ENCODE assay signal across 9 cellular contexts in the genomic region with DNA sequence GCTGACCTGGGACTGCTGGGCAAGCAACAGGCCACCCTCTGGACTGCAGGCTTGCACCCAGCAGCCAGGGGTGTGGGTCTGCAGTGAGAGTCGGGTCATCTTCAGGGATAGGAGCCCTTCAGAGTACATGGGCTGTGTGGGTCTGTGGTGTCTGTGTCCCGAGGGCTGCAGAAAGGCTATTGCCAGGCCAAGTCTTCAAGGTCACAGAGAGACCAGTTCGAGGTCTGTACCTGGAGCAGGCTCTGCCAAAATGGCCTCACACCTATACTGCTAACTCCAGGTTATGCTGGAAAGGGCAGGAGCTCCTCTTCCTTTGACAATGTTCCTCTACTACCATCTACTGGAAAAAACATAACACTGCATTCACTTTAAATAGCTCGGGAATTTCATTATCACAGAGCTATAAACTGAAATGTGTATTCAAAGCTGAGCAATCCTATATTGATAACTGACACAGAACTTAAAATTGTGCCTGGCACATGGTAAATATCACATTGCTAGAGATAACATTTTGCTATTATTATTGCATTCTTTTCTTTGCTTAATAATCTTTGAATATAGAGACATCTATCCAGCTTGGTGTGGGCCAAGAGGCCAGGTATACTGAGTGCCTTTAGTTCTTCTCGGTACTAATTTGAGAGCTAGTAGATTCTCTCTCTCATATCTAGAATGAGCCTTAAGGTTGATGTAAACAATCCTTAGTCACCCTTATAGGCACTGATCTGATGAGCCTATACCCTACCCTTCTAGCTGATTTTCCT. TPM values are rescaled to one million over a fixed set of nuclear protein-coding genes. Genes with fewer than 3 reads are reported as not detected.
DNase-seq lines count a peak whose midpoint lies in the region; ATAC-seq, FAIRE-seq and TF ChIP-seq lines count a peak whose summit lies in the region.
"Had no signal": no experiment of that assay in that cellular context is flagged by ENCODE, and none has a peak within 500 bp of the region (broad histone marks: within the 10 kb centered on the region; RNA-seq: fewer than 3 reads in every experiment).

No MANE protein-coding gene starts in this region.

- no peaks in the 10 kb centered on the region for H3K9me3 ChIP-seq in thyroid gland

- CTCF ChIA-PET in activated naive CD4-positive, alpha-beta T cell treated with anti-CD3 and anti-CD28 coated beads for 36 hours (lab: Charles Lee) = interaction anchor here (0.6 to 1.7 kb wide), 35 partner anchors 10 to 550 kb away, joined by 3 to 40 read pairs (median 3); no protein-coding TSS in a partner anchor
- CTCF ChIA-PET in activated naive CD4-positive, alpha-beta T cell treated with anti-CD3 and anti-CD28 coated beads, Interleukin-2, amount 10 ng/mL, durations not matched to agents 7 days and 5 days (lab: Charles Lee) = interaction anchor here (0.6 to 4.2 kb wide), 23 partner anchors 9 to 465 kb away, joined by 3 to 50 read pairs (median 4); no protein-coding TSS in a partner anchor

- peak; percentile 6 for DNase-seq in activated naive CD4-positive, alpha-beta T cell treated with anti-CD3 and anti-CD28 coated beads for 36 hours
- DNase-seq in activated naive CD4-positive, alpha-beta T cell treated with anti-CD3 and anti-CD28 coated beads, Interleukin-2, amount 10 ng/mL, durations not matched to agents 7 days and 5 days = no peak
- DNase-seq in NCI-H2227 (lab: John Stamatoyannopoulos, UW; ENCODE audit: unreplicated experiment) (peak; percentile 60), astrocyte of the hippocampus (ENCODE audit: low read depth, low spot score) (peak; percentile 63), thyroid gland (no peak)
- no peak for DNase-seq in activated CD4-positive, alpha-beta T cell treated with anti-CD3 and anti-CD28 coated beads for 48 hours

- FAIRE-seq in islet of Langerhans (lab: Jason Lieb, UNC) = peak; percentile 96

- TF ChIP-seq POLR2A in thyroid gland (IDR thresholded peaks at IDR 0.05) = no peak

- H3K27me3 Mint-ChIP-seq in activated naive CD4-positive, alpha-beta T cell treated with anti-CD3 and anti-CD28 coated beads for 36 hours (ENCODE audit: low read depth) = peaks cover 14% of the 10 kb centered on the region
- peaks cover 5% of the 10 kb centered on the region for H3K27me3 Mint-ChIP-seq in activated naive CD4-positive, alpha-beta T cell treated with anti-CD3 and anti-CD28 coated beads, Interleukin-2, amount 10 ng/mL, durations not matched to agents 7 days and 5 days

- H3K4me3 Mint-ChIP-seq in activated naive CD4-positive, alpha-beta T cell treated with anti-CD3 and anti-CD28 coated beads for 36 hours = no peak overlapping the region
- H3K4me3 Mint-ChIP-seq in activated naive CD4-positive, alpha-beta T cell treated with anti-CD3 and anti-CD28 coated beads, Interleukin-2, amount 10 ng/mL, durations not matched to agents 7 days and 5 days = no peak overlapping the region
- H3K4me3 Mint-ChIP-seq: activated naive CD4-positive, alpha-beta T cell treated with anti-CD3 and anti-CD28 coated beads, Interleukin-2, amount 50 U/mL, for 24 hours had no signal

- no peaks in the 10 kb centered on the region for H3K36me3 ChIP-seq in thyroid gland

- 32 to 40% methylated on average over 5 of the region's 5 CpGs for WGBS in thyroid gland, 2 donors

- peak; percentile 73 for ATAC-seq in HG02885 (IDR thresholded peaks at IDR 0.05; ENCODE audit: poor library complexity, unreplicated experiment)

- H3K4me3 ChIP-seq in thyroid gland (replicated peaks in 1 of 3) = no peak overlapping the region

- no peaks in the 10 kb centered on the region for H3K36me3 Mint-ChIP-seq in activated naive CD4-positive, alpha-beta T cell treated with anti-CD3 and anti-CD28 coated beads for 36 hours (ENCODE audit: low read depth)
- no peaks in the 10 kb centered on the region for H3K36me3 Mint-ChIP-seq in activated naive CD4-positive, alpha-beta T cell treated with anti-CD3 and anti-CD28 coated beads, Interleukin-2, amount 10 ng/mL, durations not matched to agents 7 days and 5 days
- H3K36me3 Mint-ChIP-seq: activated naive CD4-positive, alpha-beta T cell treated with anti-CD3 and anti-CD28 coated beads, Interleukin-2, amount 50 U/mL, for 24 hours had no signal

- H3K27me3 ChIP-seq in thyroid gland = no peaks in the 10 kb centered on the region

- TF ChIP-seq CTCF in thyroid gland (IDR thresholded peaks at IDR 0.05) = peak; percentile 23 to 82 (median 61)

- intact Hi-C loops in activated naive CD4-positive, alpha-beta T cell treated with anti-CD3 and anti-CD28 coated beads for 36 hours (cut with micrococcal nuclease) = loop anchor here (1.0 kb wide), 2 partner anchors 278 to 409 kb away; no protein-coding TSS in a partner anchor
- intact Hi-C loops in thyroid gland (cut with DNase I) = loop anchor here (10.0 kb wide), 2 partner anchors 278 to 408 kb away; no protein-coding TSS in a partner anchor

- no peaks in the 10 kb centered on the region for H3K9me3 Mint-ChIP-seq in activated naive CD4-positive, alpha-beta T cell treated with anti-CD3 and anti-CD28 coated beads for 36 hours
- H3K9me3 Mint-ChIP-seq in activated naive CD4-positive, alpha-beta T cell treated with anti-CD3 and anti-CD28 coated beads, Interleukin-2, amount 10 ng/mL, durations not matched to agents 7 days and 5 days = no peaks in the 10 kb centered on the region
- H3K9me3 Mint-ChIP-seq: activated naive CD4-positive, alpha-beta T cell treated with anti-CD3 and anti-CD28 coated beads, Interleukin-2, amount 50 U/mL, for 24 hours had no signal

- no peak overlapping the region for H3K27ac Mint-ChIP-seq in activated naive CD4-positive, alpha-beta T cell treated with anti-CD3 and anti-CD28 coated beads for 36 hours
- no peak overlapping the region for H3K27ac Mint-ChIP-seq in activated naive CD4-positive, alpha-beta T cell treated with anti-CD3 and anti-CD28 coated beads, Interleukin-2, amount 10 ng/mL, durations not matched to agents 7 days and 5 days
- H3K27ac Mint-ChIP-seq: activated naive CD4-positive, alpha-beta T cell treated with anti-CD3 and anti-CD28 coated beads, Interleukin-2, amount 50 U/mL, for 24 hours had no signal

- no peak overlapping the region for H3K27ac ChIP-seq in thyroid gland

- no peaks in the 10 kb centered on the region for H3K4me1 Mint-ChIP-seq in activated naive CD4-positive, alpha-beta T cell treated with anti-CD3 and anti-CD28 coated beads for 36 hours (ENCODE audit: low read depth)
- no peaks in the 10 kb centered on the region for H3K4me1 Mint-ChIP-seq in activated naive CD4-positive, alpha-beta T cell treated with anti-CD3 and anti-CD28 coated beads, Interleukin-2, amount 10 ng/mL, durations not matched to agents 7 days and 5 days
- H3K4me1 Mint-ChIP-seq: activated naive CD4-positive, alpha-beta T cell treated with anti-CD3 and anti-CD28 coated beads, Interleukin-2, amount 50 U/mL, for 24 hours had no signal

- no peaks in the 10 kb centered on the region for H3K4me1 ChIP-seq in thyroid gland

RNA-seq across cellular contexts. Expression of gene DNAH14, which starts 6.9 kb away (rescaled TPM):
- under 1 TPM; 0.38 to 0.89 TPM for total RNA-seq in activated naive CD4-positive, alpha-beta T cell treated with anti-CD3 and anti-CD28 coated beads for 36 hours
- 10 to 100 TPM; 60.5 to 75.9 (median 69.2) TPM for total RNA-seq in thyroid gland

Comparison
In these comparisons a context has a peak if more than half of its experiments do, and no peak if none do; other contexts are left out.
1. DNase-seq: peak in activated naive CD4-positive, alpha-beta T cell treated with anti-CD3 and anti-CD28 coated beads for 36 hours (single experiment), NCI-H2227 (single experiment) and astrocyte of the hippocampus (single experiment); none in activated naive CD4-positive, alpha-beta T cell treated with anti-CD3 and anti-CD28 coated beads, Interleukin-2, amount 10 ng/mL, durations not matched to agents 7 days and 5 days (single experiment), thyroid gland (0 of 2) and activated CD4-positive, alpha-beta T cell treated with anti-CD3 and anti-CD28 coated beads for 48 hours (single experiment).
2. RNA of gene DNAH14, which starts 6.9 kb away (total RNA-seq): 60.5 to 75.9 TPM in thyroid gland; 0.38 to 0.89 TPM in activated naive CD4-positive, alpha-beta T cell treated with anti-CD3 and anti-CD28 coated beads for 36 hours; every median in the first group is over 10 times any median in the second.